ENCODE assay signal across 1 cellular context in genomic region chr5:176825234-176825633, GRCh38.
TF ChIP-seq lines count a peak whose summit lies in the region.

No MANE protein-coding gene starts in this region.

TF ChIP-seq in HEK293, 187 proteins besides CTCF, POLR2A, EP300 and RAD21 (continued from another document):
- TF ChIP-seq ZBTB20 (tag by site-specific recombination; IDR thresholded peaks at IDR 0.05) (peak; percentile 75), ZNF18 (tag by site-specific recombination; IDR thresholded peaks at IDR 0.05) (peak; percentile 63)
